1 cellular context compared by ENCODE assay signal in genomic region chr15:82809308-82810060, GRCh38.
TF ChIP-seq lines count a peak whose summit lies in the region.

A gene with protein sequence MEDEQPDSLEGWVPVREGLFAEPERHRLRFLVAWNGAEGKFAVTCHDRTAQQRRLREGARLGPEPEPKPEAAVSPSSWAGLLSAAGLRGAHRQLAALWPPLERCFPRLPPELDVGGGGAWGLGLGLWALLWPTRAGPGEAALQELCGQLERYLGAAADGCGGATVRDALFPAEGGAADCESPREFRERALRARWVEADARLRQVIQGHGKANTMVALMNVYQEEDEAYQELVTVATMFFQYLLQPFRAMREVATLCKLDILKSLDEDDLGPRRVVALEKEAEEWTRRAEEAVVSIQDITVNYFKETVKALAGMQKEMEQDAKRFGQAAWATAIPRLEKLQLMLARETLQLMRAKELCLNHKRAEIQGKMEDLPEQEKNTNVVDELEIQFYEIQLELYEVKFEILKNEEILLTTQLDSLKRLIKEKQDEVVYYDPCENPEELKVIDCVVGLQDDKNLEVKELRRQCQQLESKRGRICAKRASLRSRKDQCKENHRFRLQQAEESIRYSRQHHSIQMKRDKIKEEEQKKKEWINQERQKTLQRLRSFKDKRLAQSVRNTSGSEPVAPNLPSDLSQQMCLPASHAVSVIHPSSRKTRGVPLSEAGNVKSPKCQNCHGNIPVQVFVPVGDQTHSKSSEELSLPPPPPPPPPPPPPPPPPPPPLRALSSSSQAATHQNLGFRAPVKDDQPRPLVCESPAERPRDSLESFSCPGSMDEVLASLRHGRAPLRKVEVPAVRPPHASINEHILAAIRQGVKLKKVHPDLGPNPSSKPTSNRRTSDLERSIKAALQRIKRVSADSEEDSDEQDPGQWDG (plus strand): TSS chr15:82809628. CDS start chr15:82809727, 99 bp downstream.

TF ChIP-seq in HepG2, 621 proteins besides CTCF, POLR2A, EP300 and RAD21 (continued from another document and continues in another):
- peak; percentile 49 for TF ChIP-seq BCL6 (CRISPR knock-in tag; IDR thresholded peaks at IDR 0.05)
- no peak for TF ChIP-seq FOXA1 (IDR thresholded peaks at IDR 0.05)
- TF ChIP-seq FOXA1 (CRISPR knock-in tag; IDR thresholded peaks at IDR 0.05): no peak
- peak; percentile 27; the same call in 1 of the 2 replicates for TF ChIP-seq DR1 (CRISPR knock-in tag; IDR thresholded peaks at IDR 0.05)
- TF ChIP-seq ZFP62 (CRISPR knock-in tag; IDR thresholded peaks at IDR 0.05): no peak
- 0 out of 2 replicates have a peak, but pooled peaks have one; percentile 12 for TF ChIP-seq RXRB (CRISPR knock-in tag; IDR thresholded peaks at IDR 0.05; ENCODE audit: borderline replicate concordance)
- TF ChIP-seq, protein P1, sequence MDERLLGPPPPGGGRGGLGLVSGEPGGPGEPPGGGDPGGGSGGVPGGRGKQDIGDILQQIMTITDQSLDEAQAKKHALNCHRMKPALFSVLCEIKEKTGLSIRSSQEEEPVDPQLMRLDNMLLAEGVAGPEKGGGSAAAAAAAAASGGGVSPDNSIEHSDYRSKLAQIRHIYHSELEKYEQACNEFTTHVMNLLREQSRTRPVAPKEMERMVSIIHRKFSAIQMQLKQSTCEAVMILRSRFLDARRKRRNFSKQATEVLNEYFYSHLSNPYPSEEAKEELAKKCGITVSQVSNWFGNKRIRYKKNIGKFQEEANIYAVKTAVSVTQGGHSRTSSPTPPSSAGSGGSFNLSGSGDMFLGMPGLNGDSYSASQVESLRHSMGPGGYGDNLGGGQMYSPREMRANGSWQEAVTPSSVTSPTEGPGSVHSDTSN (CRISPR knock-in tag; IDR thresholded peaks at IDR 0.05): peak; percentile 87
- TF ChIP-seq, protein P2, sequence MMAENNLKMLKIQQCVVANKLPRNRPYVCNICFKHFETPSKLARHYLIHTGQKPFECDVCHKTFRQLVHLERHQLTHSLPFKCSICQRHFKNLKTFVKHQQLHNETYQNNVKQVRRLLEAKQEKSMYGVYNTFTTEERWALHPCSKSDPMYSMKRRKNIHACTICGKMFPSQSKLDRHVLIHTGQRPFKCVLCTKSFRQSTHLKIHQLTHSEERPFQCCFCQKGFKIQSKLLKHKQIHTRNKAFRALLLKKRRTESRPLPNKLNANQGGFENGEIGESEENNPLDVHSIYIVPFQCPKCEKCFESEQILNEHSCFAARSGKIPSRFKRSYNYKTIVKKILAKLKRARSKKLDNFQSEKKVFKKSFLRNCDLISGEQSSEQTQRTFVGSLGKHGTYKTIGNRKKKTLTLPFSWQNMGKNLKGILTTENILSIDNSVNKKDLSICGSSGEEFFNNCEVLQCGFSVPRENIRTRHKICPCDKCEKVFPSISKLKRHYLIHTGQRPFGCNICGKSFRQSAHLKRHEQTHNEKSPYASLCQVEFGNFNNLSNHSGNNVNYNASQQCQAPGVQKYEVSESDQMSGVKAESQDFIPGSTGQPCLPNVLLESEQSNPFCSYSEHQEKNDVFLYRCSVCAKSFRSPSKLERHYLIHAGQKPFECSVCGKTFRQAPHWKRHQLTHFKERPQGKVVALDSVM (CRISPR knock-in tag; IDR thresholded peaks at IDR 0.05): no peak
- TF ChIP-seq ZNF546 (CRISPR knock-in tag; conservative IDR thresholded peaks at IDR 0.05): no peak
- 0 out of 2 replicates have a peak, but pooled peaks have one; percentile 7 for TF ChIP-seq GABPA (IDR thresholded peaks at IDR 0.05; ENCODE audit: low read depth, low read length)
- no peak for TF ChIP-seq GABPA (CRISPR knock-in tag; IDR thresholded peaks at IDR 0.05; ENCODE audit: low read depth)
- TF ChIP-seq, protein P3, sequence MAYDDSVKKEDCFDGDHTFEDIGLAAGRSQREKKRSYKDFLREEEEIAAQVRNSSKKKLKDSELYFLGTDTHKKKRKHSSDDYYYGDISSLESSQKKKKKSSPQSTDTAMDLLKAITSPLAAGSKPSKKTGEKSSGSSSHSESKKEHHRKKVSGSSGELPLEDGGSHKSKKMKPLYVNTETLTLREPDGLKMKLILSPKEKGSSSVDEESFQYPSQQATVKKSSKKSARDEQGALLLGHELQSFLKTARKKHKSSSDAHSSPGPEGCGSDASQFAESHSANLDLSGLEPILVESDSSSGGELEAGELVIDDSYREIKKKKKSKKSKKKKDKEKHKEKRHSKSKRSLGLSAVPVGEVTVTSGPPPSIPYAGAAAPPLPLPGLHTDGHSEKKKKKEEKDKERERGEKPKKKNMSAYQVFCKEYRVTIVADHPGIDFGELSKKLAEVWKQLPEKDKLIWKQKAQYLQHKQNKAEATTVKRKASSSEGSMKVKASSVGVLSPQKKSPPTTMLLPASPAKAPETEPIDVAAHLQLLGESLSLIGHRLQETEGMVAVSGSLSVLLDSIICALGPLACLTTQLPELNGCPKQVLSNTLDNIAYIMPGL (CRISPR knock-in tag; IDR thresholded peaks at IDR 0.05; ENCODE audit: borderline replicate concordance in 1 of 2, low read depth in 1 of 2): peak; percentile 22 to 54; a peak in 2 of 4 replicates
- TF ChIP-seq ZSCAN9 (CRISPR knock-in tag; IDR thresholded peaks at IDR 0.05; ENCODE audit: borderline replicate concordance): peak; percentile 61
- TF ChIP-seq FIP1L1 (IDR thresholded peaks at IDR 0.05; ENCODE audit: borderline replicate concordance, insufficient read depth, low read depth, low read length): no peak
- TF ChIP-seq ZNF124 (CRISPR knock-in tag; IDR thresholded peaks at IDR 0.05): no peak
- peak; percentile 86 for TF ChIP-seq POLR2G (IDR thresholded peaks at IDR 0.05; ENCODE audit: low read depth, low read length)
- 0 out of 2 replicates have a peak, but pooled peaks have one; percentile 29 for TF ChIP-seq KDM1A (CRISPR knock-in tag; IDR thresholded peaks at IDR 0.05)
- 0 out of 2 replicates have a peak, but pooled peaks have one; percentile 31 for TF ChIP-seq ZFP90 (CRISPR knock-in tag; IDR thresholded peaks at IDR 0.05; ENCODE audit: borderline replicate concordance)
- TF ChIP-seq RARG (CRISPR knock-in tag; IDR thresholded peaks at IDR 0.05; ENCODE audit: low read depth): no peak
- TF ChIP-seq ZNF564 (CRISPR knock-in tag; IDR thresholded peaks at IDR 0.05): no peak
- peak; percentile 42; the same call in 1 of the 2 replicates for TF ChIP-seq ZNF547 (CRISPR knock-in tag; IDR thresholded peaks at IDR 0.05)
- TF ChIP-seq, protein P4, sequence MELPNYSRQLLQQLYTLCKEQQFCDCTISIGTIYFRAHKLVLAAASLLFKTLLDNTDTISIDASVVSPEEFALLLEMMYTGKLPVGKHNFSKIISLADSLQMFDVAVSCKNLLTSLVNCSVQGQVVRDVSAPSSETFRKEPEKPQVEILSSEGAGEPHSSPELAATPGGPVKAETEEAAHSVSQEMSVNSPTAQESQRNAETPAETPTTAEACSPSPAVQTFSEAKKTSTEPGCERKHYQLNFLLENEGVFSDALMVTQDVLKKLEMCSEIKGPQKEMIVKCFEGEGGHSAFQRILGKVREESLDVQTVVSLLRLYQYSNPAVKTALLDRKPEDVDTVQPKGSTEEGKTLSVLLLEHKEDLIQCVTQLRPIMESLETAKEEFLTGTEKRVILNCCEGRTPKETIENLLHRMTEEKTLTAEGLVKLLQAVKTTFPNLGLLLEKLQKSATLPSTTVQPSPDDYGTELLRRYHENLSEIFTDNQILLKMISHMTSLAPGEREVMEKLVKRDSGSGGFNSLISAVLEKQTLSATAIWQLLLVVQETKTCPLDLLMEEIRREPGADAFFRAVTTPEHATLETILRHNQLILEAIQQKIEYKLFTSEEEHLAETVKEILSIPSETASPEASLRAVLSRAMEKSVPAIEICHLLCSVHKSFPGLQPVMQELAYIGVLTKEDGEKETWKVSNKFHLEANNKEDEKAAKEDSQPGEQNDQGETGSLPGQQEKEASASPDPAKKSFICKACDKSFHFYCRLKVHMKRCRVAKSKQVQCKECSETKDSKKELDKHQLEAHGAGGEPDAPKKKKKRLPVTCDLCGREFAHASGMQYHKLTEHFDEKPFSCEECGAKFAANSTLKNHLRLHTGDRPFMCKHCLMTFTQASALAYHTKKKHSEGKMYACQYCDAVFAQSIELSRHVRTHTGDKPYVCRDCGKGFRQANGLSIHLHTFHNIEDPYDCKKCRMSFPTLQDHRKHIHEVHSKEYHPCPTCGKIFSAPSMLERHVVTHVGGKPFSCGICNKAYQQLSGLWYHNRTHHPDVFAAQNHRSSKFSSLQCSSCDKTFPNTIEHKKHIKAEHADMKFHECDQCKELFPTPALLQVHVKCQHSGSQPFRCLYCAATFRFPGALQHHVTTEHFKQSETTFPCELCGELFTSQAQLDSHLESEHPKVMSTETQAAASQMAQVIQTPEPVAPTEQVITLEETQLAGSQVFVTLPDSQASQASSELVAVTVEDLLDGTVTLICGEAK (IDR thresholded peaks at IDR 0.05): no peak
- TF ChIP-seq, protein P4 (CRISPR knock-in tag; IDR thresholded peaks at IDR 0.05): peak; percentile 82
- TF ChIP-seq, protein P5, sequence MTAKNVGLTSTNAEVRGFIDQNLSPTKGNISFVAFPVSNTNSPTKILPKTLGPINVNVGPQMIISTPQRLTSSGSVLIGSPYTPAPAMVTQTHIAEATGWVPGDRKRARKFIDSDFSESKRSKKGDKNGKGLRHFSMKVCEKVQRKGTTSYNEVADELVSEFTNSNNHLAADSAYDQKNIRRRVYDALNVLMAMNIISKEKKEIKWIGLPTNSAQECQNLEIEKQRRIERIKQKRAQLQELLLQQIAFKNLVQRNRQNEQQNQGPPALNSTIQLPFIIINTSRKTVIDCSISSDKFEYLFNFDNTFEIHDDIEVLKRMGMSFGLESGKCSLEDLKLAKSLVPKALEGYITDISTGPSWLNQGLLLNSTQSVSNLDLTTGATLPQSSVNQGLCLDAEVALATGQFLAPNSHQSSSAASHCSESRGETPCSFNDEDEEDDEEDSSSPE (CRISPR knock-in tag; IDR thresholded peaks at IDR 0.05): peak; percentile 63; the same call in 1 of the 2 replicates
- TF ChIP-seq YY1 (IDR thresholded peaks at IDR 0.05; ENCODE audit: insufficient read depth, insufficient replicate concordance, low read depth, low read length): peak; percentile 60
- TF ChIP-seq ESRRA (CRISPR knock-in tag; IDR thresholded peaks at IDR 0.05; ENCODE audit: low read depth): 0 out of 2 replicates have a peak, but pooled peaks have one; percentile 28
- TF ChIP-seq SP5 (CRISPR knock-in tag; IDR thresholded peaks at IDR 0.05; ENCODE audit: borderline replicate concordance, low read depth): no peak
- TF ChIP-seq ATRX (CRISPR knock-in tag; IDR thresholded peaks at IDR 0.05; ENCODE audit: borderline replicate concordance): no peak
- peak; percentile 52 for TF ChIP-seq BHLHE40 (IDR thresholded peaks at IDR 0.05; ENCODE audit: low read length)
- TF ChIP-seq, protein P6, sequence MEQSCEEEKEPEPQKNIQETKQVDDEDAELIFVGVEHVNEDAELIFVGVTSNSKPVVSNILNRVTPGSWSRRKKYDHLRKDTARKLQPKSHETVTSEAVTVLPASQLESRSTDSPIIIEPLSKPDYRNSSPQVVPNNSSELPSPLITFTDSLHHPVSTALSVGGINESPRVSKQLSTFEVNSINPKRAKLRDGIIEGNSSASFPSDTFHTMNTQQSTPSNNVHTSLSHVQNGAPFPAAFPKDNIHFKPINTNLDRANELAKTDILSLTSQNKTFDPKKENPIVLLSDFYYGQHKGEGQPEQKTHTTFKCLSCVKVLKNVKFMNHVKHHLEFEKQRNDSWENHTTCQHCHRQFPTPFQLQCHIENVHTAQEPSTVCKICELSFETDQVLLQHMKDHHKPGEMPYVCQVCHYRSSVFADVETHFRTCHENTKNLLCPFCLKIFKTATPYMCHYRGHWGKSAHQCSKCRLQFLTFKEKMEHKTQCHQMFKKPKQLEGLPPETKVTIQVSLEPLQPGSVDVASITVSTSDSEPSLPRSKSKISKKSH (CRISPR knock-in tag; IDR thresholded peaks at IDR 0.05; ENCODE audit: borderline replicate concordance): peak; percentile 71; the same call in 1 of the 2 replicates
- no peak for TF ChIP-seq SOX6 (IDR thresholded peaks at IDR 0.05)
- TF ChIP-seq SOX6 (CRISPR knock-in tag; IDR thresholded peaks at IDR 0.05): peak; percentile 16; the same call in 1 of the 2 replicates
- TF ChIP-seq PREB (CRISPR knock-in tag; IDR thresholded peaks at IDR 0.05): no peak
- TF ChIP-seq NCOA5 (CRISPR knock-in tag; IDR thresholded peaks at IDR 0.05): no peak
- 0 out of 2 replicates have a peak, but pooled peaks have one; percentile 21 for TF ChIP-seq STAT5B (CRISPR knock-in tag; IDR thresholded peaks at IDR 0.05)
- peak; percentile 65; the same call in 1 of the 2 replicates for TF ChIP-seq ZNF543 (CRISPR knock-in tag; IDR thresholded peaks at IDR 0.05)
- 0 out of 2 replicates have a peak, but pooled peaks have one; percentile 21 for TF ChIP-seq ETV5 (CRISPR knock-in tag; IDR thresholded peaks at IDR 0.05; ENCODE audit: borderline replicate concordance)
